In genomic region chr6:39072830-39073229, GRCh38 we compare ENCODE assay signal across 27 cellular contexts. TPM values are rescaled to one million over a fixed set of nuclear protein-coding genes. Genes with fewer than 3 reads are reported as not detected.
"Had no signal": no experiment of that assay in that cellular context is flagged by ENCODE, and none has a peak within 500 bp of the region (broad histone marks: within the 10 kb centered on the region; RNA-seq: fewer than 3 reads in every experiment).

No MANE protein-coding gene starts in this region.

- H3K27me3 ChIP-seq: foreskin keratinocyte, left lung, neural progenitor cell, right atrium auricular region, transverse colon had no signal

- H3K4me1 ChIP-seq: esophagus muscularis mucosa, foreskin keratinocyte, left lung, neural progenitor cell, prostate gland, right atrium auricular region, suprapubic skin, transverse colon had no signal

- H3K4me3 ChIP-seq: esophagus muscularis mucosa, left lung, neural progenitor cell, prostate gland, right atrium auricular region, skin epidermis, suprapubic skin, transverse colon had no signal

- H3K4me3 Mint-ChIP-seq: central memory CD8-positive, alpha-beta T cell; dendritic cell treated with granulocyte-macrophage colony-stimulating factor and Interleukin-4, amounts not matched to agents 40 ng/mL and 50 ng/mL, for 4 days; naive thymus-derived CD4-positive, alpha-beta T cell; nephron; neural progenitor cell; stimulated activated naive B cell treated with anti-CD40 and anti-IgM and Interleukin-4, amounts not matched to agents 10 μg/mL and 1 μg/mL and 100 μg/mL, for 72 hours; stimulated activated naive CD8-positive, alpha-beta T cell treated with anti-CD3 and anti-CD28 coated beads, Interleukin-15, Interleukin-2, amounts not matched to agents 100 ng/mL and 50 ng/mL, for 24 hours had no signal

- H3K4me1 Mint-ChIP-seq: central memory CD8-positive, alpha-beta T cell; nephron had no signal

- H3K9ac ChIP-seq: neural progenitor cell had no signal

- DNase-seq: effector CD8-positive, alpha-beta T cell; foreskin keratinocyte; left cardiac atrium; left lung; mesenchymal stem cell; midbrain; naive thymus-derived CD4-positive, alpha-beta T cell; nucleus accumbens; stimulated activated CD4-positive, alpha-beta T cell treated with anti-CD3 and anti-CD28 coated beads, Interleukin-15, amount 100 ng/mL, for 24 hours; stimulated activated CD4-positive, alpha-beta T cell treated with anti-CD3 and anti-CD28 coated beads, Interleukin-2, amount 100 ng/mL, for 48 hours; stimulated activated naive B cell treated with anti-CD40 and anti-IgM and Interleukin-4, amounts not matched to agents 10 μg/mL and 1 μg/mL and 100 μg/mL, for 72 hours; transverse colon had no signal

- H2AFZ ChIP-seq: neural progenitor cell had no signal

- H3K36me3 Mint-ChIP-seq: naive thymus-derived CD4-positive, alpha-beta T cell; neural progenitor cell; stimulated activated naive B cell treated with anti-CD40 and anti-IgM and Interleukin-4, amounts not matched to agents 10 μg/mL and 1 μg/mL and 100 μg/mL, for 72 hours had no signal

- H3K9me3 Mint-ChIP-seq: central memory CD8-positive, alpha-beta T cell; dendritic cell treated with granulocyte-macrophage colony-stimulating factor and Interleukin-4, amounts not matched to agents 40 ng/mL and 50 ng/mL, for 4 days; naive thymus-derived CD4-positive, alpha-beta T cell; neural progenitor cell; stimulated activated naive B cell treated with anti-CD40 and anti-IgM and Interleukin-4, amounts not matched to agents 10 μg/mL and 1 μg/mL and 100 μg/mL, for 72 hours; stimulated activated naive CD8-positive, alpha-beta T cell treated with anti-CD3 and anti-CD28 coated beads, Interleukin-15, Interleukin-2, amounts not matched to agents 100 ng/mL and 50 ng/mL, for 24 hours had no signal

- H3K27me3 Mint-ChIP-seq: stimulated activated naive CD8-positive, alpha-beta T cell treated with anti-CD3 and anti-CD28 coated beads, Interleukin-15, Interleukin-2, amounts not matched to agents 100 ng/mL and 50 ng/mL, for 24 hours had no signal

- H3K36me3 ChIP-seq: esophagus muscularis mucosa, left lung, neural progenitor cell, prostate gland, right atrium auricular region, suprapubic skin, transverse colon had no signal

- H3K4me2 ChIP-seq: neural progenitor cell had no signal

- H3K9me3 ChIP-seq: esophagus muscularis mucosa, left lung, prostate gland, right atrium auricular region, suprapubic skin, transverse colon had no signal

- H3K27ac Mint-ChIP-seq: dendritic cell treated with granulocyte-macrophage colony-stimulating factor and Interleukin-4, amounts not matched to agents 40 ng/mL and 50 ng/mL, for 4 days; naive thymus-derived CD4-positive, alpha-beta T cell; nephron; neural progenitor cell; stimulated activated naive B cell treated with anti-CD40 and anti-IgM and Interleukin-4, amounts not matched to agents 10 μg/mL and 1 μg/mL and 100 μg/mL, for 72 hours had no signal

- H3K27ac ChIP-seq: esophagus muscularis mucosa, foreskin keratinocyte, left lung, neural progenitor cell, prostate gland, right atrium auricular region, skin epidermis, suprapubic skin, transverse colon had no signal

- ATAC-seq: foreskin keratinocyte; left lung; naive thymus-derived CD4-positive, alpha-beta T cell; stimulated activated naive B cell treated with anti-CD40 and anti-IgM and Interleukin-4, amounts not matched to agents 10 μg/mL and 1 μg/mL and 100 μg/mL, for 72 hours had no signal

RNA-seq across cellular contexts. Expression of gene GLP1R, which starts 24.2 kb away (rescaled TPM):
- total RNA-seq: endothelial cell of umbilical vein; epithelial cell of proximal tubule; esophagus muscularis mucosa; fibroblast of lung; foreskin keratinocyte; lung microvascular endothelial cell; naive thymus-derived CD4-positive, alpha-beta T cell; osteocyte; transverse colon had no signal
- polyA plus RNA-seq: endothelial cell of umbilical vein; fibroblast of lung; foreskin keratinocyte; naive thymus-derived CD4-positive, alpha-beta T cell had no signal
